22 cellular contexts compared by ENCODE assay signal in genomic region chrX:32687379-32687778, GRCh38.
DNase-seq lines count a peak whose midpoint lies in the region; ATAC-seq and TF ChIP-seq lines count a peak whose summit lies in the region.
"Had no signal": no experiment of that assay in that cellular context is flagged by ENCODE, and none has a peak within 500 bp of the region (broad histone marks: within the 10 kb centered on the region; RNA-seq: fewer than 3 reads in every experiment).

No MANE protein-coding gene starts in this region.

- H3K9me3 ChIP-seq in mucosa of descending colon, result no peaks in the 10 kb centered on the region
- H3K9me3 ChIP-seq in CD4-positive, alpha-beta memory T cell (ENCODE audit: control insufficient read depth in 1 of 2, low read length in 2 of 2), result no peaks in the 10 kb centered on the region

- peaks cover 10% of the 10 kb centered on the region for H3K36me3 Mint-ChIP-seq in mesothelial cell of epicardium
- H3K36me3 Mint-ChIP-seq in activated naive CD8-positive, alpha-beta T cell treated with anti-CD3 and anti-CD28 coated beads, Interleukin-2, amount 50 U/mL, for 24 hours (ENCODE audit: low read depth), result no peaks in the 10 kb centered on the region
- H3K36me3 Mint-ChIP-seq in CD4-positive, alpha-beta memory T cell, result no peaks in the 10 kb centered on the region
- H3K36me3 Mint-ChIP-seq: CD14-positive monocyte had no signal

- no peaks in the 10 kb centered on the region for H3K4me1 ChIP-seq in mucosa of descending colon (ENCODE audit: low read depth)
- H3K4me1 ChIP-seq in CD4-positive, alpha-beta memory T cell (ENCODE audit: insufficient read depth, low read length), result no peaks in the 10 kb centered on the region

- peak; percentile 41 for TF ChIP-seq CTCF in mesothelial cell of epicardium (IDR thresholded peaks at IDR 0.05; ENCODE audit: unreplicated experiment)
- no peak for TF ChIP-seq CTCF in omental fat pad (IDR thresholded peaks at IDR 0.05)
- no peak for TF ChIP-seq CTCF in mucosa of descending colon (IDR thresholded peaks at IDR 0.05)

- DNase-seq in left ventricle myocardium superior, result no peak
- DNase-seq in left cardiac atrium, result no peak
- DNase-seq in OCI-M1 (lab: John Stamatoyannopoulos, UW), result peak; percentile 1
- no peak for DNase-seq in mesothelial cell of epicardium (ENCODE audit: low spot score in 2 of 2, unreplicated experiment in 2 of 2)
- no peak for DNase-seq in omental fat pad (ENCODE audit: low spot score)
- no peak for DNase-seq in mucosa of descending colon
- DNase-seq in activated naive CD8-positive, alpha-beta T cell treated with anti-CD3 and anti-CD28 coated beads, Interleukin-2, amount 50 U/mL, for 24 hours, result no peak
- DNase-seq in CD4-positive, alpha-beta memory T cell, result no peak
- DNase-seq: COR-L47, DMS79, GM23248, KBM-7, MV-4-11, NCI-H1417 treated with DMSO at 0.1 percent for 48 hours, NCI-H1930, NCI-H2171, NCI-H446 treated with DMSO at 0.1 percent for 48 hours, NCI-H748 treated with DMSO at 0.1 percent for 48 hours, SHP77 treated with DMSO at 0.1 percent for 48 hours had no signal

- CTCF ChIA-PET in CD4-positive, alpha-beta memory T cell (lab: Charles Lee; ENCODE audit: partially characterized antibody), result no interaction called here

- no peak overlapping the region for H3K4me3 ChIP-seq in mucosa of descending colon
- H3K4me3 ChIP-seq in CD4-positive, alpha-beta memory T cell (ENCODE audit: low read length in 2 of 2), result no peak overlapping the region
- H3K4me3 ChIP-seq: GM12878, GM23248 had no signal

- ATAC-seq in left ventricle myocardium superior, result peak; percentile 25
- ATAC-seq in left cardiac atrium, result no peak
- ATAC-seq in omental fat pad (ENCODE audit: low FRiP score), result no peak
- no peak for ATAC-seq in mucosa of descending colon
- ATAC-seq in activated naive CD8-positive, alpha-beta T cell treated with anti-CD3 and anti-CD28 coated beads, Interleukin-2, amount 50 U/mL, for 24 hours, result no peak
- ATAC-seq: GM12878, Panc1 had no signal

- no peaks in the 10 kb centered on the region for H3K27me3 ChIP-seq in CD4-positive, alpha-beta memory T cell (ENCODE audit: insufficient read depth, low read length)

- no peaks in the 10 kb centered on the region for H3K4me1 Mint-ChIP-seq in mesothelial cell of epicardium
- no peaks in the 10 kb centered on the region for H3K4me1 Mint-ChIP-seq in activated naive CD8-positive, alpha-beta T cell treated with anti-CD3 and anti-CD28 coated beads, Interleukin-2, amount 50 U/mL, for 24 hours
- H3K4me1 Mint-ChIP-seq in CD4-positive, alpha-beta memory T cell, result no peaks in the 10 kb centered on the region
- H3K4me1 Mint-ChIP-seq: CD14-positive monocyte had no signal

- no peak overlapping the region for H3K27ac ChIP-seq in CD4-positive, alpha-beta memory T cell (ENCODE audit: low read depth, low read length)
- H3K27ac ChIP-seq: GM23248 had no signal

- H3K27ac Mint-ChIP-seq in mesothelial cell of epicardium, result no peak overlapping the region
- H3K27ac Mint-ChIP-seq in activated naive CD8-positive, alpha-beta T cell treated with anti-CD3 and anti-CD28 coated beads, Interleukin-2, amount 50 U/mL, for 24 hours, result no peak overlapping the region
- H3K27ac Mint-ChIP-seq in CD4-positive, alpha-beta memory T cell, result no peak overlapping the region
- H3K27ac Mint-ChIP-seq: CD14-positive monocyte had no signal

- H3K27me3 Mint-ChIP-seq in mesothelial cell of epicardium (ENCODE audit: low read depth), result no peaks in the 10 kb centered on the region
- no peaks in the 10 kb centered on the region for H3K27me3 Mint-ChIP-seq in activated naive CD8-positive, alpha-beta T cell treated with anti-CD3 and anti-CD28 coated beads, Interleukin-2, amount 50 U/mL, for 24 hours
- H3K27me3 Mint-ChIP-seq in CD4-positive, alpha-beta memory T cell, result no peaks in the 10 kb centered on the region

- POLR2A ChIA-PET in CD4-positive, alpha-beta memory T cell (lab: Charles Lee; ENCODE audit: partially characterized antibody), result no interaction called here

- H3K9me3 Mint-ChIP-seq in mesothelial cell of epicardium, result peaks cover 17% of the 10 kb centered on the region
- H3K9me3 Mint-ChIP-seq in activated naive CD8-positive, alpha-beta T cell treated with anti-CD3 and anti-CD28 coated beads, Interleukin-2, amount 50 U/mL, for 24 hours, result no peaks in the 10 kb centered on the region
- no peaks in the 10 kb centered on the region for H3K9me3 Mint-ChIP-seq in CD4-positive, alpha-beta memory T cell

- intact Hi-C loops in left ventricle myocardium superior (cut with micrococcal nuclease), result no loop called here
- intact Hi-C loops in left cardiac atrium (cut with DNase I), result no loop called here
- intact Hi-C loops in mucosa of descending colon (cut with DNase I, micrococcal nuclease), result no loop called here
- intact Hi-C loops in CD4-positive, alpha-beta memory T cell (cut with micrococcal nuclease), result no loop called here

- no peak overlapping the region for H3K4me3 Mint-ChIP-seq in mesothelial cell of epicardium
- H3K4me3 Mint-ChIP-seq in activated naive CD8-positive, alpha-beta T cell treated with anti-CD3 and anti-CD28 coated beads, Interleukin-2, amount 50 U/mL, for 24 hours, result no peak overlapping the region
- H3K4me3 Mint-ChIP-seq in CD4-positive, alpha-beta memory T cell, result no peak overlapping the region
- H3K4me3 Mint-ChIP-seq: CD14-positive monocyte had no signal

- no peaks in the 10 kb centered on the region for H3K36me3 ChIP-seq in mucosa of descending colon (ENCODE audit: low read depth)
- no peaks in the 10 kb centered on the region for H3K36me3 ChIP-seq in CD4-positive, alpha-beta memory T cell (ENCODE audit: insufficient read depth, low read length)
